ENCODE assay signal across 7 cellular contexts in genomic region chr2:9556121-9556869, GRCh38. TPM values are rescaled to one million over a fixed set of nuclear protein-coding genes. Genes with fewer than 3 reads are reported as not detected.
DNase-seq lines count a peak whose midpoint lies in the region; ATAC-seq and TF ChIP-seq lines count a peak whose summit lies in the region.

No MANE protein-coding gene starts in this region.

- H3K4me3 Mint-ChIP-seq in HFFc6, result peak overlapping the region; percentile 98

- H3K36me3 Mint-ChIP-seq in HFFc6 (ENCODE audit: low read depth), result peaks cover 8% of the 10 kb centered on the region

- peaks cover 0 to 2% (median 0%) of the 10 kb centered on the region in 5 donors for H3K36me3 ChIP-seq in subcutaneous abdominal adipose tissue (ENCODE audit: control insufficient read depth in 5 of 5, insufficient read depth in 5 of 5, low read length in 5 of 5)

- peak overlapping the region; percentile 71 for H3K4me3 ChIP-seq in astrocyte of the spinal cord (ENCODE audit: low read depth, low read length)
- H3K4me3 ChIP-seq in subcutaneous abdominal adipose tissue (ENCODE audit: low read depth in 1 of 5, low read length in 5 of 5), result peak overlapping the region; percentile 80 to 89 (median 86)

- peaks cover 66% of the 10 kb centered on the region for H3K4me1 Mint-ChIP-seq in HFFc6 (ENCODE audit: low read depth)

- peak overlapping the region; percentile 94 for H3K27ac Mint-ChIP-seq in HFFc6

- no peak; the same call in 1 of the 2 replicates for TF ChIP-seq CTCF in HFFc6 (IDR thresholded peaks at IDR 0.05)
- no peak for TF ChIP-seq CTCF in astrocyte of the spinal cord (IDR thresholded peaks at IDR 0.05; ENCODE audit: low read depth, low read length)

- no peak for DNase-seq in HFFc6
- DNase-seq in NCI-H1694 treated with DMSO at 0.1 percent for 48 hours (lab: John Stamatoyannopoulos, UW), result peak; percentile 66
- peak; percentile 44 for DNase-seq in astrocyte of the spinal cord (ENCODE audit: low read depth, low spot score)
- no peak for DNase-seq in DMS153 (lab: John Stamatoyannopoulos, UW)

- H3K9me3 ChIP-seq in subcutaneous abdominal adipose tissue (ENCODE audit: control insufficient read depth in 5 of 5, low read length in 5 of 5), result no peaks in the 10 kb centered on the region

- no peaks in the 10 kb centered on the region for H3K27me3 ChIP-seq in layer of hippocampus (ENCODE audit: control insufficient read depth, insufficient read depth, low read length)
- H3K27me3 ChIP-seq in subcutaneous abdominal adipose tissue (ENCODE audit: control insufficient read depth in 5 of 5, insufficient read depth in 4 of 5, low read length in 5 of 5), result no peaks in the 10 kb centered on the region

- no peaks in the 10 kb centered on the region for H3K9me3 Mint-ChIP-seq in HFFc6

- H3K27me3 Mint-ChIP-seq in HFFc6 (ENCODE audit: insufficient read depth), result no peaks in the 10 kb centered on the region; the same call in 1 of the 2 replicates

- in situ Hi-C loops in astrocyte of the spinal cord (cut with HindIII; ENCODE audit: low sequenced_read_pairs), result no loop called here

- peak overlapping the region; percentile 95 for H3K27ac ChIP-seq in layer of hippocampus (ENCODE audit: low read depth, low read length)
- peak overlapping the region; percentile 99 for H3K27ac ChIP-seq in subcutaneous abdominal adipose tissue (ENCODE audit: low read depth, low read length)

- peak overlapping the region; percentile 80 to 100 (median 91) for H3K9ac ChIP-seq in subcutaneous abdominal adipose tissue (ENCODE audit: low read length in 5 of 5)

- ATAC-seq in GM18858 (IDR thresholded peaks at IDR 0.05; ENCODE audit: unreplicated experiment), result peak; percentile 6

- H3K4me1 ChIP-seq in subcutaneous abdominal adipose tissue (ENCODE audit: control insufficient read depth in 5 of 5, insufficient read depth in 5 of 5, low read length in 5 of 5), result peaks cover 0 to 48% (median 39%) of the 10 kb centered on the region in 5 donors

RNA-seq across cellular contexts. Expression of gene ADAM17, which starts 0.7 kb away (rescaled TPM):
- total RNA-seq in HFFc6 (2021; fragmentation: NEBNext Ultra II Directional; extraction: Animal tissue kit (Norgen Biotek cat#: 25700)), result 10 to 100 TPM; 16.0 to 20.0 (median 19.4) TPM

Comparison
In these comparisons a context has a peak if more than half of its experiments do, and no peak if none do; other contexts are left out.
1. DNase-seq: peak in NCI-H1694 treated with DMSO at 0.1 percent for 48 hours (single experiment) and astrocyte of the spinal cord (single experiment); none in HFFc6 (single experiment) and DMS153 (single experiment).